Comparison of ENCODE assay signal across 8 cellular contexts in the genomic region with DNA sequence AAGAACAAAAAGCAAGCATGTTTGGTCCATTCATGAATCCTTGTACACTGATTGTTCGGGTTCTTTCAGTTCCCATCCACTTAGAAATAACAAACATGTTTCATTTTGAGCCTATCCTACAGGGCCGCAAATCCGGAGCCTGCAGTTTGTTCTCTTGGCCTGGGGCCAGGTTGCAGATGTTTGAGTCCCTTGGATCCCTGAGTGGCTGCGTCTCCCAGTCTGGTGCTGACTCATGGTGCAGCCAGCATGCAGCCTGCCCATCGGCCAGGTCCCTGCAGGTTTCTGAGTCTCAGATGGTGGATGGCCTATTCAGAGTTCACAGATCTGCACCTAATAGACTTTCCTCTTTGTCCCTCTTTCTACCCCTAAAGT. TPM values are rescaled to one million over a fixed set of nuclear protein-coding genes. Genes with fewer than 3 reads are reported as not detected.
A peak's percentile ranks its signal among the peaks of the same experiment; 100 is the strongest.
DNase-seq lines count a peak whose midpoint lies in the region; ATAC-seq and TF ChIP-seq lines count a peak whose summit lies in the region.

No MANE protein-coding gene starts in this region.

- H3K27me3 Mint-ChIP-seq in type B pancreatic cell: peaks cover 5% of the 10 kb centered on the region

- H3K36me3 Mint-ChIP-seq in type B pancreatic cell: no peaks in the 10 kb centered on the region

- no peak overlapping the region for H3K4me3 Mint-ChIP-seq in type B pancreatic cell

- peaks cover 26% of the 10 kb centered on the region for H3K4me1 Mint-ChIP-seq in type B pancreatic cell (ENCODE audit: unreplicated experiment)

- peak; percentile 76 for DNase-seq in Right ventricle myocardium superior
- DNase-seq in cardiac septum (ENCODE audit: low spot score): no peak
- DNase-seq in SW480 (ENCODE audit: low spot score): peak; percentile 54
- peak; percentile 91 for DNase-seq in iris pigment epithelial cell (ENCODE audit: low read depth)
- DNase-seq in type B pancreatic cell (ENCODE audit: extremely low spot score, unreplicated experiment): no peak

- ATAC-seq in Right ventricle myocardium superior (ENCODE audit: poor library complexity) (peak; percentile 4), GM19324 (IDR thresholded peaks at IDR 0.05; ENCODE audit: low FRiP score, unreplicated experiment) (no peak), GM21360 (IDR thresholded peaks at IDR 0.05; ENCODE audit: unreplicated experiment) (no peak), HG02884 (IDR thresholded peaks at IDR 0.05; ENCODE audit: unreplicated experiment) (no peak)

- H3K9me3 Mint-ChIP-seq in type B pancreatic cell: no peaks in the 10 kb centered on the region

- TF ChIP-seq CTCF in type B pancreatic cell (conservative IDR thresholded peaks at IDR 0.05): no peak

- H3K27ac Mint-ChIP-seq in type B pancreatic cell: peak overlapping the region; percentile 49

- intact Hi-C loops in Right ventricle myocardium superior (cut with DNase I) (loop anchor here (5.0 kb wide), 1 partner anchor 190 kb away; no protein-coding TSS in a partner anchor), cardiac septum (cut with DNase I) (loop anchor here (5.0 kb wide), 2 partner anchors 125 to 200 kb away; a partner anchor contains a TSS)

RNA-seq across cellular contexts. Expression of a gene that starts 1.9 kb away (rescaled TPM):
- 384 TPM for total RNA-seq in Right ventricle myocardium superior
- 575 TPM for total RNA-seq in cardiac septum
- 413 and 489 TPM in 2 replicates for total RNA-seq in type B pancreatic cell (ENCODE audit: low replicate concordance)

Comparison
In these comparisons a context has a peak if more than half of its experiments do, and no peak if none do; other contexts are left out.
1. DNase-seq: peak in Right ventricle myocardium superior (single experiment), SW480 (single experiment) and iris pigment epithelial cell (single experiment); none in cardiac septum (single experiment) and type B pancreatic cell (single experiment).